ENCODE assay signal across 1 cellular context in genomic region chr20:64050261-64051032, GRCh38.
TF ChIP-seq lines count a peak whose summit lies in the region.

No MANE protein-coding gene starts in this region.

TF ChIP-seq in liver, 16 proteins besides CTCF, POLR2A, EP300 and RAD21:
- TF ChIP-seq RXRA (IDR thresholded peaks at IDR 0.05): no peak
- no peak for TF ChIP-seq REST (IDR thresholded peaks at IDR 0.05)
- TF ChIP-seq NR2F2 (IDR thresholded peaks at IDR 0.05): peak; percentile 26
TF ChIP-seq in liver: peak in this region for 1.
